ENCODE assay signal across 13 cellular contexts in genomic region chr1:160522136-160522535, GRCh38. TPM values are rescaled to one million over a fixed set of nuclear protein-coding genes. Genes with fewer than 3 reads are reported as not detected.
DNase-seq lines count a peak whose midpoint lies in the region; ATAC-seq, FAIRE-seq and TF ChIP-seq lines count a peak whose summit lies in the region.
"Had no signal": no experiment of that assay in that cellular context is flagged by ENCODE, and none has a peak within 500 bp of the region (broad histone marks: within the 10 kb centered on the region; RNA-seq: fewer than 3 reads in every experiment).

No MANE protein-coding gene starts in this region.

- H3K36me3 Mint-ChIP-seq in activated T-cell treated with anti-CD3 and anti-CD28 coated beads, Interleukin-2, amount 50 U/mL, for 24 hours (ENCODE audit: low read depth) = peaks cover 63% of the 10 kb centered on the region

- no peak for TF ChIP-seq CTCF in thoracic aorta (IDR thresholded peaks at IDR 0.05)
- TF ChIP-seq CTCF in testis (IDR thresholded peaks at IDR 0.05) = no peak

- intact Hi-C loops in testis (cut with DNase I; ENCODE audit: low total_unique reads) = no loop called here

- WGBS in testis, 2 donors = 69 to 81% methylated on average over 3 of the region's 3 CpGs

- no peaks in the 10 kb centered on the region for H3K36me3 ChIP-seq in duodenal mucosa (ENCODE audit: control insufficient read depth in 1 of 2, insufficient read depth in 2 of 2, low read length in 2 of 2)
- no peaks in the 10 kb centered on the region for H3K36me3 ChIP-seq in thoracic aorta
- H3K36me3 ChIP-seq in testis (ENCODE audit: low read depth, missing control alignments) = no peaks in the 10 kb centered on the region
- no peaks in the 10 kb centered on the region for H3K36me3 ChIP-seq in H7 (replicated peaks; ENCODE audit: control insufficient read depth, insufficient read depth, low read length)
- H3K36me3 ChIP-seq: vagina had no signal

- H3K4me3 ChIP-seq in duodenal mucosa (ENCODE audit: low read depth in 1 of 2, low read length in 2 of 2) (peak overlapping the region; percentile 32 to 66), thoracic aorta (peak overlapping the region; percentile 45), testis (no peak overlapping the region), H7 (ENCODE audit: insufficient read depth, low read depth, low read length) (no peak overlapping the region)

- H3K27ac ChIP-seq in duodenal mucosa (ENCODE audit: low read depth, low read length) (no peak overlapping the region), thoracic aorta (no peak overlapping the region), testis (no peak overlapping the region)
- H3K27ac ChIP-seq: vagina had no signal

- H3K9me3 Mint-ChIP-seq in activated T-cell treated with anti-CD3 and anti-CD28 coated beads, Interleukin-2, amount 50 U/mL, for 24 hours = peaks cover 24% of the 10 kb centered on the region

- H3K27me3 Mint-ChIP-seq in activated T-cell treated with anti-CD3 and anti-CD28 coated beads, Interleukin-2, amount 50 U/mL, for 24 hours = no peaks in the 10 kb centered on the region

- no peak for TF ChIP-seq POLR2A in testis (IDR thresholded peaks at IDR 0.05)

- H3K27me3 ChIP-seq in duodenal mucosa (ENCODE audit: control insufficient read depth in 1 of 2, insufficient read depth in 2 of 2, low read length in 2 of 2) (no peaks in the 10 kb centered on the region), thoracic aorta (replicated peaks; ENCODE audit: insufficient read depth) (no peaks in the 10 kb centered on the region), testis (no peaks in the 10 kb centered on the region), H7 (ENCODE audit: control insufficient read depth, insufficient read depth, low read length) (no peaks in the 10 kb centered on the region)
- H3K27me3 ChIP-seq: vagina had no signal

- H3K4me1 ChIP-seq in duodenal mucosa (ENCODE audit: control insufficient read depth in 1 of 2, insufficient read depth in 2 of 2, low read length in 2 of 2) (peaks cover 7 to 10% of the 10 kb centered on the region in 2 donors), thoracic aorta (ENCODE audit: control insufficient read depth in 1 of 2, low read depth in 2 of 2) (no peaks in the 10 kb centered on the region), testis (no peaks in the 10 kb centered on the region)
- H3K4me1 ChIP-seq: vagina had no signal

- FAIRE-seq in RCC 7860 (lab: Jason Lieb, UNC) = no peak

- no peak for DNase-seq in activated T-cell treated with anti-CD3 and anti-CD28 coated beads, Interleukin-2, amount 50 U/mL, for 24 hours
- DNase-seq in activated T-cell treated with anti-CD3 and anti-CD28 coated beads for 4 hours = no peak
- DNase-seq in NAMALWA (ENCODE audit: low spot score) = peak; percentile 68
- DNase-seq in thoracic aorta (ENCODE audit: low spot score) = no peak
- DNase-seq in RCC 7860 (ENCODE audit: low spot score) = no peak
- no peak for DNase-seq in testis
- DNase-seq in H7 = no peak
- DNase-seq: ACHN, NCI-H146, NCI-H524 treated with DMSO at 0.1 percent for 48 hours, occipital lobe had no signal

- H3K4me1 Mint-ChIP-seq in activated T-cell treated with anti-CD3 and anti-CD28 coated beads, Interleukin-2, amount 50 U/mL, for 24 hours (ENCODE audit: low read depth) = peaks cover 71% of the 10 kb centered on the region

- ATAC-seq in thoracic aorta (ENCODE audit: insufficient number of reproducible peaks, low FRiP score, low read depth) = no peak

- H3K4me3 Mint-ChIP-seq in activated T-cell treated with anti-CD3 and anti-CD28 coated beads, Interleukin-2, amount 50 U/mL, for 24 hours = peak overlapping the region; percentile 91

- peak overlapping the region; percentile 97 for H3K27ac Mint-ChIP-seq in activated T-cell treated with anti-CD3 and anti-CD28 coated beads, Interleukin-2, amount 50 U/mL, for 24 hours

- H3K9me3 ChIP-seq in duodenal mucosa (ENCODE audit: control insufficient read depth in 1 of 2, low read length in 2 of 2) (no peaks in the 10 kb centered on the region), thoracic aorta (no peaks in the 10 kb centered on the region), testis (no peaks in the 10 kb centered on the region)
- H3K9me3 ChIP-seq: vagina had no signal

- H3K9ac ChIP-seq in duodenal mucosa (ENCODE audit: low read depth in 1 of 2, low read length in 2 of 2) = peak overlapping the region in 1 of 2 donors; percentile 54

RNA-seq across cellular contexts. Expression of gene SLAMF6, which starts 0.9 kb away (rescaled TPM):
- total RNA-seq in thoracic aorta = 1 to 10 TPM; 1.2 to 5.6 TPM
- 1 to 10 TPM in 1 of 2 donors, under 1 TPM in 1; 0.68 to 1.6 TPM for total RNA-seq in testis
- polyA plus RNA-seq in testis (ENCODE audit: insufficient read depth, low read depth, low replicate concordance) = 2.3 TPM
- not detected in 2 replicates for total RNA-seq in H7 (2014; rRNA removed; shearing (Covaris generic))
- total RNA-seq: occipital lobe had no signal

RNA-seq across cellular contexts. Expression of gene CD84, which starts 57.2 kb away (rescaled TPM):
- total RNA-seq in thoracic aorta = 10 to 100 TPM; 11.6 to 12.7 TPM
- 1 to 10 TPM; 6.4 to 6.9 TPM for total RNA-seq in testis
- 7.7 TPM for polyA plus RNA-seq in testis (ENCODE audit: insufficient read depth, low read depth, low replicate concordance)
- not detected in 2 replicates for total RNA-seq in H7 (2014; rRNA removed; shearing (Covaris generic))

Comparison
In these comparisons a context has a peak if more than half of its experiments do, and no peak if none do; other contexts are left out.
1. H3K4me3 ChIP-seq: peak in duodenal mucosa (2 of 2) and thoracic aorta (single experiment); none in testis (0 of 2) and H7 (single experiment).